In genomic region chr19:16381756-16382401, GRCh38 we compare ENCODE assay signal across 11 cellular contexts. TPM values are rescaled to one million over a fixed set of nuclear protein-coding genes. Genes with fewer than 3 reads are reported as not detected.
DNase-seq lines count a peak whose midpoint lies in the region; ATAC-seq and TF ChIP-seq lines count a peak whose summit lies in the region.
"Had no signal": no experiment of that assay in that cellular context is flagged by ENCODE, and none has a peak within 500 bp of the region (broad histone marks: within the 10 kb centered on the region; RNA-seq: fewer than 3 reads in every experiment).

No MANE protein-coding gene starts in this region.

- H3K4me1 ChIP-seq in Peyer's patch (peaks cover 0 to 15% (median 11%) of the 10 kb centered on the region in 4 donors), esophagus muscularis mucosa (peaks cover 36 to 57% (median 47%) of the 10 kb centered on the region in 4 donors), suprapubic skin (peaks cover 24% of the 10 kb centered on the region)
- H3K4me1 ChIP-seq: HAP-1 had no signal

- 63% methylated on average over 27 of the region's 29 CpGs for WGBS in esophagus muscularis mucosa
- 74% methylated on average over 24 of the region's 29 CpGs for WGBS in suprapubic skin

- no peak for TF ChIP-seq CTCF in Peyer's patch (IDR thresholded peaks at IDR 0.05)
- TF ChIP-seq CTCF in esophagus muscularis mucosa (IDR thresholded peaks at IDR 0.05) = no peak
- no peak for TF ChIP-seq CTCF in suprapubic skin (IDR thresholded peaks at IDR 0.05)
- no peak for TF ChIP-seq CTCF in omental fat pad (IDR thresholded peaks at IDR 0.05)

- peaks cover 0 to 41% (median 3%) of the 10 kb centered on the region in 3 donors for H3K36me3 ChIP-seq in Peyer's patch
- H3K36me3 ChIP-seq in esophagus muscularis mucosa = peaks cover 14 to 47% (median 44%) of the 10 kb centered on the region in 4 donors
- peaks cover 40% of the 10 kb centered on the region for H3K36me3 ChIP-seq in suprapubic skin

- H3K27ac ChIP-seq in Peyer's patch (peak overlapping the region; percentile 66 to 86 (median 69)), esophagus muscularis mucosa (replicated peaks in 1 of 4) (peak overlapping the region; percentile 85 to 94 (median 90)), suprapubic skin (peak overlapping the region; percentile 81)

- TF ChIP-seq EP300 in esophagus muscularis mucosa (IDR thresholded peaks at IDR 0.05) (peak; percentile 89), suprapubic skin (IDR thresholded peaks at IDR 0.05) (no peak)

- ATAC-seq in omental fat pad (ENCODE audit: low FRiP score) = no peak
- ATAC-seq: PC-3 had no signal

- TF ChIP-seq POLR2A in Peyer's patch (IDR thresholded peaks at IDR 0.05) = no peak
- no peak for TF ChIP-seq POLR2A in esophagus muscularis mucosa (IDR thresholded peaks at IDR 0.05; ENCODE audit: low read depth)
- no peak for TF ChIP-seq POLR2A in suprapubic skin (IDR thresholded peaks at IDR 0.05)

- no peaks in the 10 kb centered on the region for H3K27me3 ChIP-seq in Peyer's patch
- H3K27me3 ChIP-seq in esophagus muscularis mucosa = no peaks in the 10 kb centered on the region
- H3K27me3 ChIP-seq in suprapubic skin = no peaks in the 10 kb centered on the region

- H3K9me3 ChIP-seq in Peyer's patch = no peaks in the 10 kb centered on the region
- no peaks in the 10 kb centered on the region for H3K9me3 ChIP-seq in esophagus muscularis mucosa
- no peaks in the 10 kb centered on the region for H3K9me3 ChIP-seq in suprapubic skin
- H3K9me3 ChIP-seq: HAP-1 had no signal

- DNase-seq in Peyer's patch (peak in 1 of 3 donors; percentile 52), esophagus muscularis mucosa (ENCODE audit: extremely low spot score) (peak; percentile 96), midbrain (lab: John Stamatoyannopoulos, UW) (peak; percentile 68), suprapubic skin (ENCODE audit: low spot score in 2 of 2) (peak; percentile 95 to 96), omental fat pad (ENCODE audit: low spot score) (no peak), SW480 (ENCODE audit: low spot score) (no peak), NCI-H2107 treated with DMSO at 0.1 percent for 48 hours (lab: John Stamatoyannopoulos, UW; ENCODE audit: unreplicated experiment) (no peak)
- DNase-seq: glutamatergic neuron; PC-3; stimulated activated CD4-positive, alpha-beta T cell treated with anti-CD3 and anti-CD28 coated beads, Interleukin-4, amount 100 ng/mL, for 1 hour had no signal

- intact Hi-C loops in esophagus muscularis mucosa (cut with DNase I) = loop anchor here (5.0 kb wide), 2 partner anchors 40 to 55 kb away; no protein-coding TSS in a partner anchor

- H3K4me3 ChIP-seq in Peyer's patch (no peak overlapping the region), esophagus muscularis mucosa (peak overlapping the region in 1 of 4 donors; percentile 13), suprapubic skin (no peak overlapping the region)
- H3K4me3 ChIP-seq: HAP-1 had no signal

RNA-seq across cellular contexts. Expression of gene KLF2, which starts 57.3 kb away (rescaled TPM):
- total RNA-seq in Peyer's patch (100 to 1,000 TPM in 1 of 4 donors, 10 to 100 TPM in 3; 12.1 to 129 (median 37.2) TPM), esophagus muscularis mucosa (10 to 100 TPM; 64.9 to 74.1 (median 68.5) TPM), suprapubic skin (10 to 100 TPM; 27.0 to 41.1 (median 36.9) TPM), omental fat pad (100 to 1,000 TPM in 2 of 4 donors, 10 to 100 TPM in 2; 61.1 to 160 (median 85.9) TPM)

Comparison
In these comparisons a context has a peak if more than half of its experiments do, and no peak if none do; other contexts are left out.
1. DNase-seq: peak in esophagus muscularis mucosa (single experiment), midbrain (single experiment) and suprapubic skin (2 of 2); none in omental fat pad (single experiment), SW480 (single experiment) and NCI-H2107 treated with DMSO at 0.1 percent for 48 hours (single experiment).
2. Peak in every context shown above with its lines, with median percentiles within 50 percentile points of each other: H3K27ac ChIP-seq.